ENCODE assay signal across 11 cellular contexts in genomic region chr4:68905598-68906237, GRCh38. TPM values are rescaled to one million over a fixed set of nuclear protein-coding genes. Genes with fewer than 3 reads are reported as not detected.
DNase-seq lines count a peak whose midpoint lies in the region; ATAC-seq and TF ChIP-seq lines count a peak whose summit lies in the region.
"Had no signal": no experiment of that assay in that cellular context is flagged by ENCODE, and none has a peak within 500 bp of the region (broad histone marks: within the 10 kb centered on the region; RNA-seq: fewer than 3 reads in every experiment).

No MANE protein-coding gene starts in this region.

- H3K27me3 Mint-ChIP-seq in brain, result peaks cover 5% of the 10 kb centered on the region

- DNase-seq in NCI-H1105 treated with DMSO at 0.1 percent for 48 hours (lab: John Stamatoyannopoulos, UW) (peak; percentile 45), NCI-H1105 (lab: John Stamatoyannopoulos, UW) (no peak), left kidney (ENCODE audit: low read depth, low spot score) (peak; percentile 80), upper lobe of right lung (no peak), T-helper 1 cell (no peak), Right ventricle myocardium superior (no peak)
- no peak for DNase-seq in effector CD8-positive, alpha-beta T cell (lab: John Stamatoyannopoulos, UW)

- H3K9me3 Mint-ChIP-seq in brain, result no peaks in the 10 kb centered on the region

- no peaks in the 10 kb centered on the region for H3K27me3 ChIP-seq in upper lobe of right lung
- H3K27me3 ChIP-seq: cardiac muscle cell had no signal

- peak overlapping the region; percentile 42 for H3K27ac ChIP-seq in upper lobe of right lung
- H3K27ac ChIP-seq: cardiac muscle cell had no signal

- peak overlapping the region in 4 of 5 experiments; percentile 15 to 65 (median 41) for H3K27ac Mint-ChIP-seq in brain

- intact Hi-C loops in upper lobe of right lung (cut with DNase I), result no loop called here
- intact Hi-C loops in Right ventricle myocardium superior (cut with DNase I), result no loop called here

- no peaks in the 10 kb centered on the region for H3K9me3 ChIP-seq in upper lobe of right lung

- H3K4me3 ChIP-seq in upper lobe of right lung, result peak overlapping the region; percentile 39
- H3K4me3 ChIP-seq: cardiac muscle cell had no signal

- H3K4me1 Mint-ChIP-seq in brain, result peaks cover 26% of the 10 kb centered on the region

- no peak for TF ChIP-seq CTCF in brain (conservative IDR thresholded peaks at IDR 0.05)
- no peak for TF ChIP-seq CTCF in upper lobe of right lung (IDR thresholded peaks at IDR 0.05)

- H3K4me3 Mint-ChIP-seq in brain, result peak overlapping the region; percentile 19 to 68 (median 56)

- no peaks in the 10 kb centered on the region for H3K4me1 ChIP-seq in upper lobe of right lung

- ATAC-seq in upper lobe of right lung (peak; percentile 61), Right ventricle myocardium superior (ENCODE audit: poor library complexity) (no peak)

- H3K36me3 Mint-ChIP-seq in brain, result no peaks in the 10 kb centered on the region

- H3K36me3 ChIP-seq in upper lobe of right lung, result no peaks in the 10 kb centered on the region
- H3K36me3 ChIP-seq: cardiac muscle cell had no signal

RNA-seq across cellular contexts. Expression of gene UGT2A3, which starts 45.9 kb away (rescaled TPM):
- polyA plus RNA-seq in brain (ENCODE audit: insufficient read depth, low read depth, low replicate concordance), result not detected
- not detected for total RNA-seq in upper lobe of right lung
- total RNA-seq in Right ventricle myocardium superior, result not detected
- total RNA-seq: A172, cardiac muscle cell, NCI-H460 had no signal
- polyA plus RNA-seq: cardiac muscle cell had no signal

Comparison
In these comparisons a context has a peak if more than half of its experiments do, and no peak if none do; other contexts are left out.
1. DNase-seq: peak in NCI-H1105 treated with DMSO at 0.1 percent for 48 hours (single experiment) and left kidney (single experiment); none in NCI-H1105 (single experiment), upper lobe of right lung (single experiment), T-helper 1 cell (0 of 5), effector CD8-positive, alpha-beta T cell (single experiment) and Right ventricle myocardium superior (single experiment).